1 cellular context compared by ENCODE assay signal in genomic region chr1:160251687-160252526, GRCh38.
A peak's percentile ranks its signal among the peaks of the same experiment; 100 is the strongest.
TF ChIP-seq lines count a peak whose summit lies in the region.

No MANE protein-coding gene starts in this region.

TF ChIP-seq in A549, 52 proteins besides CTCF, POLR2A, EP300 and RAD21:
- no peak for TF ChIP-seq MAZ (IDR thresholded peaks at IDR 0.05; ENCODE audit: borderline replicate concordance, low read depth, low read length)
- peak; percentile 73 for TF ChIP-seq SMC3 (IDR thresholded peaks at IDR 0.05)
- TF ChIP-seq CEBPB (IDR thresholded peaks at IDR 0.05), result peak; percentile 60 to 91; a peak in 3 of 4 replicates
- TF ChIP-seq HOXB13 (CRISPR knock-in tag; IDR thresholded peaks at IDR 0.05; ENCODE audit: low read depth), result no peak
